ENCODE assay signal across 11 cellular contexts in the genomic region with DNA sequence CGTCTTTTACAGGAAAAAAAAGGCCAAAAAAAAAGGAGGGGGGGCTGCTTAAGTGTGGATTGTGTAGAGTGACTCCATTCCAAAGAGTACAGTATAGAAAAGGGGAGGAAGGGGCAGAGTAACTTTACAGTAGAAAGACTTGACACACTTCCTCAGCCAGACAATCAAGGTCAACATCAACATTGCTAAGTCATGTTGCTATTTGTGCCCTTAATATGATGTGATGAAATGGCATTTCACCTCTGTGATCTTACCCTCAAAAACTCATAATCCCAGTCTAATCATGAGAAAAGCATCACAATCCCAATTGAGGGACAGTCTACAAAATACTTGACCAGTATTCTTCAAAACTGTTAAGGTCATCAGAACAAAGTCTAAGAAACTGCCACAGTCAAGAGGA. TPM values are rescaled to one million over a fixed set of nuclear protein-coding genes. Genes with fewer than 3 reads are reported as not detected.
DNase-seq lines count a peak whose midpoint lies in the region; ATAC-seq and TF ChIP-seq lines count a peak whose summit lies in the region.
"Had no signal": no experiment of that assay in that cellular context is flagged by ENCODE, and none has a peak within 500 bp of the region (broad histone marks: within the 10 kb centered on the region; RNA-seq: fewer than 3 reads in every experiment).

No MANE protein-coding gene starts in this region.

- TF ChIP-seq CTCF in NB4 (IDR thresholded peaks at IDR 0.05; ENCODE audit: low read depth, low read length) (no peak), colonic mucosa (IDR thresholded peaks at IDR 0.05) (no peak)

- no peak overlapping the region for H3K9ac ChIP-seq in colonic mucosa (ENCODE audit: low read depth in 2 of 2, low read length in 2 of 2)

- DNase-seq in Caki2 (ENCODE audit: low read depth) (peak; percentile 54), NB4 (ENCODE audit: low read depth) (peak; percentile 55), colonic mucosa (no peak), pulmonary artery endothelial cell (ENCODE audit: low read depth, low spot score) (peak; percentile 64), GF-D8 (lab: John Stamatoyannopoulos, UW) (no peak), NCI-H2029 treated with DMSO at 0.1 percent for 48 hours (lab: John Stamatoyannopoulos, UW) (no peak), glomerular visceral epithelial cell (ENCODE audit: extremely low spot score) (no peak)
- DNase-seq: activated CD4-positive, alpha-beta T cell treated with anti-CD3 and anti-CD28 coated beads for 48 hours; cerebellar nuclear complex; NCI-H524 had no signal

- H3K27ac ChIP-seq in colonic mucosa = peak overlapping the region; percentile 99

- H3K4me3 ChIP-seq in NB4 (ENCODE audit: low read depth, low read length) (no peak overlapping the region), colonic mucosa (no peak overlapping the region)

- H3K36me3 ChIP-seq in colonic mucosa = no peaks in the 10 kb centered on the region

- peaks cover 10% of the 10 kb centered on the region for H3K4me1 ChIP-seq in colonic mucosa

- H3K9me3 ChIP-seq in colonic mucosa = no peaks in the 10 kb centered on the region

- no peaks in the 10 kb centered on the region for H3K27me3 ChIP-seq in colonic mucosa

- ATAC-seq in GM18909 (IDR thresholded peaks at IDR 0.05; ENCODE audit: poor library complexity, unreplicated experiment) = no peak

- in situ Hi-C loops in Caki2 (cut with HindIII; ENCODE audit: low pct_unique_long_range_greater_than_20kb, low sequenced_read_pairs) = no loop called here

- no peak for TF ChIP-seq POLR2A in NB4 (IDR thresholded peaks at IDR 0.05; ENCODE audit: extremely low read depth, insufficient read length)

- intact Hi-C loops in colonic mucosa (cut with DNase I) = loop anchor here (2.0 kb wide), 1 partner anchor 38 kb away; no protein-coding TSS in a partner anchor

RNA-seq across cellular contexts. Expression of gene UBE2R2, which starts 2.1 kb away (rescaled TPM):
- 19.4 and 22.9 TPM in 2 replicates for total RNA-seq in Caki2 (2014; rRNA removed; shearing (Covaris generic); ENCODE audit: low replicate concordance)
- 10 to 100 TPM; 31.4 to 46.0 TPM for total RNA-seq in colonic mucosa
- 19.7 and 23.5 TPM in 2 replicates for total RNA-seq in pulmonary artery endothelial cell

RNA-seq across cellular contexts. Expression of gene PRSS3, which starts 19.5 kb away (rescaled TPM):
- not detected in 2 replicates for total RNA-seq in Caki2 (2014; rRNA removed; shearing (Covaris generic); ENCODE audit: low replicate concordance)
- total RNA-seq in colonic mucosa (100 to 1,000 TPM; 148 to 191 TPM), pulmonary artery endothelial cell (20.3 and 30.8 TPM in 2 replicates)

Comparison
In these comparisons a context has a peak if more than half of its experiments do, and no peak if none do; other contexts are left out.
1. DNase-seq: peak in Caki2 (single experiment), NB4 (single experiment) and pulmonary artery endothelial cell (single experiment); none in colonic mucosa (single experiment), GF-D8 (single experiment), NCI-H2029 treated with DMSO at 0.1 percent for 48 hours (single experiment) and glomerular visceral epithelial cell (single experiment).
2. RNA of gene PRSS3, which starts 19.5 kb away (total RNA-seq): 148 to 191 TPM in colonic mucosa and 20.3 to 30.8 TPM in pulmonary artery endothelial cell; not detected in Caki2; every median in the first group is over 10 times any median in the second.